ENCODE assay signal across 1 cellular context in the genomic region with DNA sequence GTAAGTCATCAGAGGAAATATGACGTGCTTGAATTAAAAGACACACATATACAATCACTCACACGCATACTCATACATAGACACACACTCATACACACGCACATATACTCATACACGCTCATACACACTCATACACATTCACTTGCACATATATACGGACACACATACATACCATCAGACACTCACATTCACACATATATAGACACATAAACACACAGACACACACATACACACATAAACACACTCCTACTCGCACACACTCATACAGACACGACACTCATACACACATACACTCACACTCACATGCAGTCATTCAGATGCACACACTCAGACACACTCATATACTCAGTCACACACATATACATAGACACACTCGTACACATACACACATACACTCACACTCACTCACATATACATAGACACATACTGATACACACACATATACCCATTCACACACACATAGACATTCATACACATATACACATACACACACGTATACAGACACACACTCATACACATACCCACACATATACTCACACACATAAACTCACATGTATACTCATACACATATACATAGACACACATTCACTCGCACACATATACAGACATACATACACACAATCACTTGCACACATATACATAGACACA.
TF ChIP-seq lines count a peak whose summit lies in the region.

No MANE protein-coding gene starts in this region.

TF ChIP-seq in HCT116, 20 proteins besides CTCF, POLR2A, EP300 and RAD21:
- TF ChIP-seq SIN3A (IDR thresholded peaks at IDR 0.05; ENCODE audit: low read depth): no peak
- no peak for TF ChIP-seq YY1 (IDR thresholded peaks at IDR 0.05; ENCODE audit: extremely low read depth, insufficient replicate concordance, low read depth, low read length)
- TF ChIP-seq ZNF274 (IDR thresholded peaks at IDR 0.05; ENCODE audit: low read depth, low read length): no peak
- TF ChIP-seq, protein P1, sequence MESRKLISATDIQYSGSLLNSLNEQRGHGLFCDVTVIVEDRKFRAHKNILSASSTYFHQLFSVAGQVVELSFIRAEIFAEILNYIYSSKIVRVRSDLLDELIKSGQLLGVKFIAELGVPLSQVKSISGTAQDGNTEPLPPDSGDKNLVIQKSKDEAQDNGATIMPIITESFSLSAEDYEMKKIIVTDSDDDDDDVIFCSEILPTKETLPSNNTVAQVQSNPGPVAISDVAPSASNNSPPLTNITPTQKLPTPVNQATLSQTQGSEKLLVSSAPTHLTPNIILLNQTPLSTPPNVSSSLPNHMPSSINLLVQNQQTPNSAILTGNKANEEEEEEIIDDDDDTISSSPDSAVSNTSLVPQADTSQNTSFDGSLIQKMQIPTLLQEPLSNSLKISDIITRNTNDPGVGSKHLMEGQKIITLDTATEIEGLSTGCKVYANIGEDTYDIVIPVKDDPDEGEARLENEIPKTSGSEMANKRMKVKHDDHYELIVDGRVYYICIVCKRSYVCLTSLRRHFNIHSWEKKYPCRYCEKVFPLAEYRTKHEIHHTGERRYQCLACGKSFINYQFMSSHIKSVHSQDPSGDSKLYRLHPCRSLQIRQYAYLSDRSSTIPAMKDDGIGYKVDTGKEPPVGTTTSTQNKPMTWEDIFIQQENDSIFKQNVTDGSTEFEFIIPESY (IDR thresholded peaks at IDR 0.05; ENCODE audit: extremely low read depth, insufficient replicate concordance, low read length): no peak
- TF ChIP-seq EGR1 (IDR thresholded peaks at IDR 0.05; ENCODE audit: low read depth): no peak
- no peak for TF ChIP-seq ELF1 (IDR thresholded peaks at IDR 0.05; ENCODE audit: borderline replicate concordance, low read depth)
- no peak for TF ChIP-seq CEBPB (IDR thresholded peaks at IDR 0.05; ENCODE audit: low read depth)
- TF ChIP-seq EZH2 (IDR thresholded peaks at IDR 0.05): no peak
- no peak for TF ChIP-seq POLR2AphosphoS5 (IDR thresholded peaks at IDR 0.05; ENCODE audit: low read depth, low read length)
